In the genomic region with DNA sequence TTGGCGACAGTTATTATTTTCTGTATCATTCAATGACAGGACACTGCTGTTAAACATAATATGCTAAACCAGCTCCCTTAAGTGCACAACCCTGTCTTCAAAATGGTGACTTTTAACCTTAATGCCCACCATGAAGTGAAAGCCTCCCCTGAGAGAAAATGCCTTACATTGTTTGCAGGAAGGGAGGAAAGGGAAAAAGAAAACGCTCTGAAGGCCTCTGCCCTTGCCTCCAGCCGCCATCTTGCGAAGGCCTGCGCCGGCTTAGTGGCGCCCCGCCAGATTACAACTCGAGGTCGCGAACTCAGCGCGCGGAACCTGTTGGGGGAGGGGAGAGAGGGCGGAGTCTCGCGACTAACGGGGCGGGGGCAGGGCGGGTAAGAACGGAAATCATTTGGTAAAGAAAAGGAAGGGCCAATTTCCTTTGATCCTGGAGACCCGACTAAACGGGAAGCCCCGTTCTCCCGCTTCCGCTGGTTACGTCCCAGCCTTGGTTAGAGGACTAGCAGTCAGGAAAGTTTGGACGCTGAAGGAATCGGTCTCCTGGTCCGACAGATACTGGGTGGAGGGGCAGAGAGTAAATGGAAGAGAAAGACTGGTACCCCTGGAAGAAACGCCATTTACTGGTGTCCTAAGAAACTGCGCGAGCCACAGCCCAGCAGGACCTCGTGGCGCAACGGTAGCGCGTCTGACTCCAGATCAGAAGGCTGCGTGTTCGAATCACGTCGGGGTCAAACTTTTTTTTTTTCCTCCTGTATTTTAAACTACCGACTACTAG, we compare ENCODE assay signal across 1 cellular context.
TF ChIP-seq lines count a peak whose summit lies in the region.

No MANE protein-coding gene starts in this region.

TF ChIP-seq in HEK293, 187 proteins besides CTCF, POLR2A, EP300 and RAD21 (continued from another document):
- TF ChIP-seq ZBTB44 (tag by site-specific recombination; IDR thresholded peaks at IDR 0.05) (peak; percentile 57; the same call in 1 of the 2 replicates), ZNF549 (tag by site-specific recombination; IDR thresholded peaks at IDR 0.05) (peak; percentile 51; the same call in 1 of the 2 replicates), ZNF701 (tag by site-specific recombination; IDR thresholded peaks at IDR 0.05) (no peak), ZBTB26 (tag by site-specific recombination; optimal IDR thresholded peaks at IDR 0.05) (peak; percentile 83), ZBTB1 (tag by site-specific recombination; IDR thresholded peaks at IDR 0.05) (no peak), REPIN1 (tag by site-specific recombination; IDR thresholded peaks at IDR 0.05; ENCODE audit: low read depth) (no peak), KLF9 (tag by site-specific recombination; IDR thresholded peaks at IDR 0.05; ENCODE audit: low read depth) (no peak), ZFP37 (tag by site-specific recombination; IDR thresholded peaks at IDR 0.05) (peak; percentile 39), ZNF48 (tag by site-specific recombination; IDR thresholded peaks at IDR 0.05) (no peak), ZNF132 (tag by site-specific recombination; IDR thresholded peaks at IDR 0.05; ENCODE audit: borderline replicate concordance) (no peak), GLIS1 (tag by site-specific recombination; IDR thresholded peaks at IDR 0.05) (0 out of 2 replicates have a peak, but pooled peaks have one; percentile 6)
- TF ChIP-seq, protein P1, sequence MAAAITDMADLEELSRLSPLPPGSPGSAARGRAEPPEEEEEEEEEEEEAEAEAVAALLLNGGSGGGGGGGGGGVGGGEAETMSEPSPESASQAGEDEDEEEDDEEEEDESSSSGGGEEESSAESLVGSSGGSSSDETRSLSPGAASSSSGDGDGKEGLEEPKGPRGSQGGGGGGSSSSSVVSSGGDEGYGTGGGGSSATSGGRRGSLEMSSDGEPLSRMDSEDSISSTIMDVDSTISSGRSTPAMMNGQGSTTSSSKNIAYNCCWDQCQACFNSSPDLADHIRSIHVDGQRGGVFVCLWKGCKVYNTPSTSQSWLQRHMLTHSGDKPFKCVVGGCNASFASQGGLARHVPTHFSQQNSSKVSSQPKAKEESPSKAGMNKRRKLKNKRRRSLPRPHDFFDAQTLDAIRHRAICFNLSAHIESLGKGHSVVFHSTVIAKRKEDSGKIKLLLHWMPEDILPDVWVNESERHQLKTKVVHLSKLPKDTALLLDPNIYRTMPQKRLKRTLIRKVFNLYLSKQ (tag by site-specific recombination; IDR thresholded peaks at IDR 0.05; ENCODE audit: borderline replicate concordance) = no peak
